In genomic region chr4:56424697-56425514, GRCh38 we compare ENCODE assay signal across 8 cellular contexts. TPM values are rescaled to one million over a fixed set of nuclear protein-coding genes. Genes with fewer than 3 reads are reported as not detected.
DNase-seq lines count a peak whose midpoint lies in the region; ATAC-seq and TF ChIP-seq lines count a peak whose summit lies in the region.

No MANE protein-coding gene starts in this region.

- ATAC-seq in activated CD8-positive, alpha-beta T cell treated with anti-CD3 and anti-CD28 coated beads for 36 hours = no peak
- ATAC-seq in Right ventricle myocardium superior (ENCODE audit: poor library complexity) (peak; percentile 77), GM18858 (IDR thresholded peaks at IDR 0.05; ENCODE audit: unreplicated experiment) (no peak)

- no peak overlapping the region for H3K4me3 Mint-ChIP-seq in activated CD8-positive, alpha-beta T cell treated with anti-CD3 and anti-CD28 coated beads for 36 hours

- H3K27me3 ChIP-seq in HUES64 (ENCODE audit: insufficient read depth, low read length) (no peaks in the 10 kb centered on the region), spleen (replicated peaks in 1 of 7) (no peaks in the 10 kb centered on the region)

- TF ChIP-seq CTCF in activated CD8-positive, alpha-beta T cell treated with anti-CD3 and anti-CD28 coated beads for 36 hours (IDR thresholded peaks at IDR 0.05) = peak; percentile 72
- TF ChIP-seq CTCF in spleen (IDR thresholded peaks at IDR 0.05 in 8 of 11, conservative IDR thresholded peaks at IDR 0.05 in 3 of 11) = peak in 10 of 11 experiments; percentile 24 to 70 (median 51)

- no peak overlapping the region for H3K9ac ChIP-seq in HUES64 (ENCODE audit: low read depth, low read length)

- peaks cover 22% of the 10 kb centered on the region for H3K36me3 ChIP-seq in HUES64 (ENCODE audit: insufficient read depth, low read length)
- no peaks in the 10 kb centered on the region for H3K36me3 ChIP-seq in spleen

- peak overlapping the region; percentile 9; the same call in 1 of the 2 replicates for H3K4me3 ChIP-seq in HUES64 (ENCODE audit: low read length)
- no peak overlapping the region for H3K4me3 ChIP-seq in spleen

- peaks cover 13% of the 10 kb centered on the region for H3K4me1 ChIP-seq in HUES64 (ENCODE audit: insufficient read depth, low read length)
- H3K4me1 ChIP-seq in spleen = peaks cover 0 to 10% (median 2%) of the 10 kb centered on the region in 6 donors

- H3K36me3 Mint-ChIP-seq in activated CD8-positive, alpha-beta T cell treated with anti-CD3 and anti-CD28 coated beads for 36 hours (ENCODE audit: low read depth) = peaks cover 13% of the 10 kb centered on the region

- H3K9me3 Mint-ChIP-seq in activated CD8-positive, alpha-beta T cell treated with anti-CD3 and anti-CD28 coated beads for 36 hours = no peaks in the 10 kb centered on the region

- H3K9me3 ChIP-seq in HUES64 (ENCODE audit: insufficient read depth, low read depth, low read length) = peaks cover 3% of the 10 kb centered on the region
- no peaks in the 10 kb centered on the region for H3K9me3 ChIP-seq in spleen

- peak; percentile 38 for DNase-seq in DMS 273 (lab: John Stamatoyannopoulos, UW; ENCODE audit: unreplicated experiment)
- DNase-seq in activated CD8-positive, alpha-beta T cell treated with anti-CD3 and anti-CD28 coated beads for 36 hours = peak; percentile 62
- DNase-seq in Right ventricle myocardium superior = no peak
- no peak for DNase-seq in spleen
- no peak for DNase-seq in SW480 (ENCODE audit: low spot score)
- no peak for DNase-seq in NCI-H146 (lab: John Stamatoyannopoulos, UW)

- 88% methylated on average over 5 of the region's 5 CpGs for WGBS in HUES64
- 61 to 75% (median 67%) methylated on average over 5 of the region's 5 CpGs for WGBS in spleen, 5 donors

- peaks cover 31% of the 10 kb centered on the region for H3K4me1 Mint-ChIP-seq in activated CD8-positive, alpha-beta T cell treated with anti-CD3 and anti-CD28 coated beads for 36 hours (ENCODE audit: low read depth)

- POLR2A ChIA-PET in activated CD8-positive, alpha-beta T cell treated with anti-CD3 and anti-CD28 coated beads for 36 hours (lab: Charles Lee) = interaction anchor here (1.4 to 1.8 kb wide), 2 partner anchors 10 to 11 kb away, joined by 5 to 6 read pairs; partner anchors contain the start of genes PAICS and PPAT

- intact Hi-C loops in activated CD8-positive, alpha-beta T cell treated with anti-CD3 and anti-CD28 coated beads for 36 hours (cut with micrococcal nuclease) = no loop called here
- intact Hi-C loops in Right ventricle myocardium superior (cut with DNase I) = no loop called here
- intact Hi-C loops in spleen (cut with DNase I; ENCODE audit: low total_unique reads) = no loop called here

- CTCF ChIA-PET in activated CD8-positive, alpha-beta T cell treated with anti-CD3 and anti-CD28 coated beads for 36 hours (lab: Charles Lee) = interaction anchor here (0.7 to 4.7 kb wide), 21 partner anchors 8 to 516 kb away, joined by 3 to 40 read pairs (median 5); partner anchors contain the start of genes AASDH, PAICS, PPAT and SRP72

- no peak for TF ChIP-seq POLR2A in spleen (IDR thresholded peaks at IDR 0.05)

- no peaks in the 10 kb centered on the region for H3K27me3 Mint-ChIP-seq in activated CD8-positive, alpha-beta T cell treated with anti-CD3 and anti-CD28 coated beads for 36 hours

- peak overlapping the region; percentile 42 for H3K27ac ChIP-seq in HUES64 (ENCODE audit: low read depth, low read length)
- H3K27ac ChIP-seq in spleen = no peak overlapping the region

- no peak overlapping the region for H3K27ac Mint-ChIP-seq in activated CD8-positive, alpha-beta T cell treated with anti-CD3 and anti-CD28 coated beads for 36 hours

RNA-seq across cellular contexts. Expression of gene PPAT, which starts 10.5 kb away (rescaled TPM):
- 54.8 TPM for polyA plus RNA-seq in HUES64 (2013, experiment 1 of 2)
- polyA plus RNA-seq in HUES64 (2013, experiment 2 of 2) = 54.0 TPM
- 10 to 100 TPM; 44.1 to 46.9 TPM for total RNA-seq in activated CD8-positive, alpha-beta T cell treated with anti-CD3 and anti-CD28 coated beads for 36 hours
- 2.3 TPM for total RNA-seq in Right ventricle myocardium superior
- 10 to 100 TPM in 3 of 7 donors, 1 to 10 TPM in 4; 5.7 to 10.6 (median 9.2) TPM for total RNA-seq in spleen
- 1 to 10 TPM; 2.7 to 5.2 (median 5.1) TPM for polyA plus RNA-seq in spleen

RNA-seq across cellular contexts. Expression of gene PAICS, which starts 11.2 kb away (rescaled TPM):
- polyA plus RNA-seq in HUES64 (2013, experiment 1 of 2) = 328 TPM
- polyA plus RNA-seq in HUES64 (2013, experiment 2 of 2) = 347 TPM
- total RNA-seq in activated CD8-positive, alpha-beta T cell treated with anti-CD3 and anti-CD28 coated beads for 36 hours = 100 to 1,000 TPM; 436 to 437 TPM
- 19.1 TPM for total RNA-seq in Right ventricle myocardium superior
- total RNA-seq in spleen = 10 to 100 TPM; 23.0 to 48.2 (median 28.3) TPM
- polyA plus RNA-seq in spleen = 10 to 100 TPM; 18.4 to 36.8 (median 36.5) TPM

RNA-seq across cellular contexts. Expression of gene AASDH, which starts 37.6 kb away (rescaled TPM):
- polyA plus RNA-seq in HUES64 (2013, experiment 1 of 2) = 8.9 TPM
- 11.2 TPM for polyA plus RNA-seq in HUES64 (2013, experiment 2 of 2)
- 10 to 100 TPM; 14.5 to 14.7 TPM for total RNA-seq in activated CD8-positive, alpha-beta T cell treated with anti-CD3 and anti-CD28 coated beads for 36 hours
- total RNA-seq in Right ventricle myocardium superior = 5.0 TPM
- 10 to 100 TPM in 6 of 7 donors, 1 to 10 TPM in 1; 9.6 to 15.6 (median 11.4) TPM for total RNA-seq in spleen
- polyA plus RNA-seq in spleen = 1 to 10 TPM; 2.8 to 4.5 (median 4.4) TPM

RNA-seq across cellular contexts. Expression of gene SRP72, which starts 42.5 kb away (rescaled TPM):
- polyA plus RNA-seq in HUES64 (2013, experiment 1 of 2) = 96.8 TPM
- polyA plus RNA-seq in HUES64 (2013, experiment 2 of 2) = 96.0 TPM
- total RNA-seq in activated CD8-positive, alpha-beta T cell treated with anti-CD3 and anti-CD28 coated beads for 36 hours = 100 to 1,000 TPM; 165 to 176 TPM
- 30.5 TPM for total RNA-seq in Right ventricle myocardium superior
- total RNA-seq in spleen = 10 to 100 TPM; 65.3 to 97.7 (median 82.8) TPM
- 10 to 100 TPM; 30.1 to 37.9 (median 33.7) TPM for polyA plus RNA-seq in spleen

Comparison
In these comparisons a context has a peak if more than half of its experiments do, and no peak if none do; other contexts are left out.
1. DNase-seq: peak in DMS 273 (single experiment) and activated CD8-positive, alpha-beta T cell treated with anti-CD3 and anti-CD28 coated beads for 36 hours (single experiment); none in Right ventricle myocardium superior (single experiment), spleen (single experiment), SW480 (single experiment) and NCI-H146 (single experiment).
2. RNA of gene PAICS, which starts 11.2 kb away (total RNA-seq): 436 to 437 TPM in activated CD8-positive, alpha-beta T cell treated with anti-CD3 and anti-CD28 coated beads for 36 hours; 23.0 to 48.2 TPM in spleen and 19.1 TPM in Right ventricle myocardium superior (single experiment); every median in the first group is over 4 times any median in the second.